ENCODE assay signal across 1 cellular context in the genomic region with DNA sequence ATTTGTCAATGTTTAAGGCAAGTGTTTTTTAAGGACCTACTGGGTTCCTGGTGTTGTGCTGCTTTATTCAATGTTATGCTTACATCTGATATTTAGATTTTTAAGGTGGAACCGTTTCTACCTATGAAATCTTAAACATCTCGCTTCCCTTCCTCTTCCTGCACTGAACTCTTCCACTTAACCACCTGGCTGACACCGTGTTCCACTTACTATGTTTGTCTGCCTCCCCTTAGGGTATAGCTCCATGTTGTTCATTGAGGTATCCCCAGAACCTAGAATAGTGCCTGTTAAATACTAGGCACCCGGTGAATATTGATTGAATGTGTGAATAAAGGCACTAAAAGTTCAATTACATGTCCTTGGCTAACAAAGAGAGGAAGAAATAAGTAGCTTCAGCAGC.
TF ChIP-seq lines count a peak whose summit lies in the region.

No MANE protein-coding gene starts in this region.

TF ChIP-seq in GM12878, 131 proteins besides CTCF, POLR2A, EP300 and RAD21 (continued from another document):
- no peak for TF ChIP-seq PBX3 (IDR thresholded peaks at IDR 0.05; ENCODE audit: insufficient replicate concordance, low read depth, low read length)
- no peak for TF ChIP-seq HDAC6 (IDR thresholded peaks at IDR 0.05; ENCODE audit: unreplicated experiment)
- TF ChIP-seq RBBP5 (conservative IDR thresholded peaks at IDR 0.05), result no peak
- no peak for TF ChIP-seq BCLAF1 (IDR thresholded peaks at IDR 0.05)
- no peak for TF ChIP-seq E4F1 (IDR thresholded peaks at IDR 0.05; ENCODE audit: borderline replicate concordance, partially characterized antibody)
- TF ChIP-seq RUNX3 (IDR thresholded peaks at IDR 0.05; ENCODE audit: low read length), result no peak
- TF ChIP-seq SPI1 (IDR thresholded peaks at IDR 0.05; ENCODE audit: borderline replicate concordance, insufficient read depth, low read depth, low read length), result no peak
- TF ChIP-seq ATF7 (IDR thresholded peaks at IDR 0.05; ENCODE audit: low read depth), result no peak
